ENCODE assay signal across 9 cellular contexts in genomic region chr2:220104871-220105351, GRCh38.
DNase-seq lines count a peak whose midpoint lies in the region; ATAC-seq, FAIRE-seq and TF ChIP-seq lines count a peak whose summit lies in the region.
"Had no signal": no experiment of that assay in that cellular context is flagged by ENCODE, and none has a peak within 500 bp of the region (broad histone marks: within the 10 kb centered on the region; RNA-seq: fewer than 3 reads in every experiment).

No MANE protein-coding gene starts in this region.

- in situ Hi-C loops in KBM-7 (cut with MboI; ENCODE audit: low pct_unique_long_range_greater_than_20kb, low sequenced_read_pairs) = no loop called here

- H3K27me3 ChIP-seq in AG04450 (ENCODE audit: control insufficient read depth, insufficient read depth, low read length) (no peaks in the 10 kb centered on the region), keratinocyte (ENCODE audit: control insufficient read depth, extremely low read depth, insufficient read depth, low read length) (no peaks in the 10 kb centered on the region), spleen (replicated peaks in 1 of 7) (no peaks in the 10 kb centered on the region)

- FAIRE-seq in keratinocyte (lab: Jason Lieb, UNC) = no peak

- DNase-seq in AG04450 (ENCODE audit: low read depth, low spot score) = peak; percentile 78
- DNase-seq in HFF-Myc (ENCODE audit: extremely low read depth, low read depth) = no peak
- DNase-seq in amniotic stem cell (lab: John Stamatoyannopoulos, UW) = peak; percentile 65
- DNase-seq in keratinocyte (ENCODE audit: low read depth, low spot score) = no peak
- DNase-seq in spleen = no peak
- DNase-seq in KBM-7 = no peak
- no peak for DNase-seq in activated T-cell treated with anti-CD3 and anti-CD28 coated beads for 4 hours
- DNase-seq: NK-92 treated with Interleukin-12 subunit alpha and Interleukin-12 subunit beta, amount 100 ng/mL, for 24 hours had no signal

- TF ChIP-seq CTCF in AG04450 (IDR thresholded peaks at IDR 0.05; ENCODE audit: low read depth, low read length) (peak; percentile 76), HFF-Myc (IDR thresholded peaks at IDR 0.05; ENCODE audit: low read depth, low read length, missing control alignments) (peak; percentile 30), keratinocyte (optimal IDR thresholded peaks at IDR 0.05 in 1 of 3, IDR thresholded peaks at IDR 0.05 in 1 of 3, conservative IDR thresholded peaks at IDR 0.05 in 1 of 3; ENCODE audit: extremely low read depth in 1 of 3, insufficient read depth in 2 of 3, low read length in 3 of 3) (peak; percentile 45 to 75 (median 46)), spleen (IDR thresholded peaks at IDR 0.05 in 8 of 11, conservative IDR thresholded peaks at IDR 0.05 in 3 of 11) (no peak)

- H3K4me3 ChIP-seq in AG04450 (ENCODE audit: low read depth, low read length) (no peak overlapping the region), HFF-Myc (replicated peaks; ENCODE audit: low read depth, low read length) (no peak overlapping the region), keratinocyte (ENCODE audit: control insufficient read depth in 2 of 3, extremely low read depth in 1 of 3, insufficient read depth in 2 of 3, low read depth in 1 of 3, low read length in 3 of 3) (no peak overlapping the region), spleen (no peak overlapping the region)

- H3K79me2 ChIP-seq in keratinocyte (ENCODE audit: control insufficient read depth, insufficient read depth, low read length) = no peaks in the 10 kb centered on the region

- H3K36me3 ChIP-seq in keratinocyte (ENCODE audit: control insufficient read depth in 2 of 2, extremely low read depth in 1 of 2, insufficient read depth in 2 of 2, low read length in 2 of 2) (no peaks in the 10 kb centered on the region), spleen (no peaks in the 10 kb centered on the region)

- intact Hi-C loops in spleen (cut with DNase I; ENCODE audit: low total_unique reads) = no loop called here

- H3K27ac ChIP-seq in AG04450 (ENCODE audit: low read depth, low read length) (no peak overlapping the region), keratinocyte (ENCODE audit: control insufficient read depth, insufficient read depth, low read length) (no peak overlapping the region), spleen (no peak overlapping the region)

- CTCF ChIA-PET in AG04450 (lab: Charles Lee) = interaction anchor here (0.6 to 2.5 kb wide), 35 partner anchors 8 to 1592 kb away, joined by 3 to 11 read pairs (median 3); partner anchors contain the start of gene EPHA4

- H3K4me1 ChIP-seq in keratinocyte (ENCODE audit: control insufficient read depth, extremely low read depth, insufficient read depth, low read length) = no peaks in the 10 kb centered on the region
- no peaks in the 10 kb centered on the region for H3K4me1 ChIP-seq in spleen

- no peak overlapping the region for H3K4me2 ChIP-seq in keratinocyte (ENCODE audit: control insufficient read depth, extremely low read depth, insufficient read depth, low read depth, low read length)

- H2AFZ ChIP-seq in keratinocyte (ENCODE audit: control insufficient read depth, low read length) = no peak overlapping the region

- no peaks in the 10 kb centered on the region for H3K9me3 ChIP-seq in AG04450 (ENCODE audit: control insufficient read depth, insufficient read depth, low read length)
- no peaks in the 10 kb centered on the region for H3K9me3 ChIP-seq in keratinocyte (ENCODE audit: control insufficient read depth, low read depth, low read length)
- H3K9me3 ChIP-seq in spleen = no peaks in the 10 kb centered on the region

- no peak overlapping the region for H3K9ac ChIP-seq in keratinocyte (ENCODE audit: control insufficient read depth, extremely low read depth, insufficient read depth, low read length)

- POLR2A ChIA-PET in AG04450 (lab: Yijun Ruan, JAX) = interaction anchor here (0.6 to 0.9 kb wide), 2 partner anchors 120 to 459 kb away, joined by 3 to 8 read pairs; no protein-coding TSS in a partner anchor

- dilution Hi-C loops in keratinocyte (cut with MboI; ENCODE audit: extremely low pct_ligation_motif_present, low sequenced_read_pairs) = no loop called here

- H3K9me1 ChIP-seq in keratinocyte (ENCODE audit: control insufficient read depth, extremely low read depth, insufficient read depth, low read length) = no peaks in the 10 kb centered on the region

- H4K20me1 ChIP-seq in keratinocyte (ENCODE audit: control insufficient read depth, extremely low read depth, insufficient read depth, low read length) = no peaks in the 10 kb centered on the region

- 32 to 46% (median 41%) methylated on average over 7 of the region's 7 CpGs for WGBS in spleen, 5 donors

- ATAC-seq in GM21381 (IDR thresholded peaks at IDR 0.05; ENCODE audit: unreplicated experiment) = no peak

- TF ChIP-seq POLR2A in spleen (IDR thresholded peaks at IDR 0.05) = no peak

Comparison
In these comparisons a context has a peak if more than half of its experiments do, and no peak if none do; other contexts are left out.
1. DNase-seq: peak in AG04450 (single experiment) and amniotic stem cell (single experiment); none in HFF-Myc (single experiment), keratinocyte (single experiment), spleen (single experiment), KBM-7 (single experiment) and activated T-cell treated with anti-CD3 and anti-CD28 coated beads for 4 hours (single experiment).
2. CTCF ChIP-seq: peak in AG04450 (single experiment), HFF-Myc (single experiment) and keratinocyte (3 of 3); none in spleen (0 of 11).